In genomic region chr13:111184685-111185401, GRCh38 we compare ENCODE assay signal across 8 cellular contexts.
DNase-seq lines count a peak whose midpoint lies in the region; ATAC-seq and TF ChIP-seq lines count a peak whose summit lies in the region.

No MANE protein-coding gene starts in this region.

- H3K9me3 ChIP-seq in BE2C (no peaks in the 10 kb centered on the region), heart right ventricle (no peaks in the 10 kb centered on the region), testis (no peaks in the 10 kb centered on the region), Caco-2 (no peaks in the 10 kb centered on the region)

- peaks cover 7% of the 10 kb centered on the region for H3K4me1 Mint-ChIP-seq in Caco-2 (ENCODE audit: low read depth, unreplicated experiment)

- no peaks in the 10 kb centered on the region for H3K27me3 ChIP-seq in BE2C
- H3K27me3 ChIP-seq in heart right ventricle, result no peaks in the 10 kb centered on the region
- H3K27me3 ChIP-seq in testis, result no peaks in the 10 kb centered on the region
- H3K27me3 ChIP-seq in Caco-2 (replicated peaks; ENCODE audit: control insufficient read depth, insufficient read depth, low read length), result no peaks in the 10 kb centered on the region

- DNase-seq in BE2C (peak; percentile 34), T-helper 9 cell (peak; percentile 37), heart right ventricle (peak in 1 of 2 donors; percentile 78), testis (no peak), Caco-2 (no peak), AG20443 (ENCODE audit: low spot score) (no peak)

- ATAC-seq in GM18907 (IDR thresholded peaks at IDR 0.05; ENCODE audit: unreplicated experiment), result peak; percentile 93
- ATAC-seq in HG03064 (IDR thresholded peaks at IDR 0.05; ENCODE audit: low read depth, unreplicated experiment), result peak; percentile 87
- peak; percentile 63 to 89 (median 83) for ATAC-seq in heart right ventricle

- H3K27ac ChIP-seq in heart right ventricle, result peak overlapping the region; percentile 17 to 85 (median 76)
- H3K27ac ChIP-seq in testis, result peak overlapping the region; percentile 35 to 42

- H3K27me3 Mint-ChIP-seq in Caco-2 (ENCODE audit: insufficient read depth, unreplicated experiment), result no peaks in the 10 kb centered on the region

- H3K9me3 Mint-ChIP-seq in Caco-2 (ENCODE audit: unreplicated experiment), result no peaks in the 10 kb centered on the region

- intact Hi-C loops in heart right ventricle (cut with DNase I), result no loop called here
- intact Hi-C loops in testis (cut with DNase I; ENCODE audit: low total_unique reads), result no loop called here
- intact Hi-C loops in Caco-2 (cut with micrococcal nuclease; ENCODE audit: unreplicated experiment), result no loop called here

- H3K4me3 Mint-ChIP-seq in Caco-2 (ENCODE audit: unreplicated experiment), result no peak overlapping the region

- CTCF ChIA-PET in Caco-2 (lab: Charles Lee), result no interaction called here

- BruUV-seq in Caco-2 (replicated peaks; lab: Mats Ljungman, UMichigan), result no TSS peak

- 38 to 54% methylated on average over 15 of the region's 15 CpGs for WGBS in heart right ventricle, 2 donors
- 46 to 54% methylated on average over 11 to 15 of the region's 15 CpGs for WGBS in testis, 2 donors

- TF ChIP-seq CTCF in BE2C (IDR thresholded peaks at IDR 0.05; ENCODE audit: low read depth, low read length) (no peak), heart right ventricle (IDR thresholded peaks at IDR 0.05) (no peak), testis (IDR thresholded peaks at IDR 0.05) (no peak), Caco-2 (IDR thresholded peaks at IDR 0.05; ENCODE audit: insufficient read depth in 1 of 2, low read depth in 1 of 2, low read length in 1 of 2, severe bottlenecking in 1 of 2, unreplicated experiment in 1 of 2) (no peak)

- H3K4me3 ChIP-seq in BE2C (ENCODE audit: low read depth, low read length), result no peak overlapping the region
- H3K4me3 ChIP-seq in heart right ventricle, result peak overlapping the region in 2 of 10 donors; percentile 8 to 13
- H3K4me3 ChIP-seq in testis, result no peak overlapping the region
- H3K4me3 ChIP-seq in Caco-2 (ENCODE audit: low read depth, low read length), result no peak overlapping the region

- H3K27ac Mint-ChIP-seq in Caco-2 (ENCODE audit: unreplicated experiment), result no peak overlapping the region

- peaks cover 17% of the 10 kb centered on the region for H3K4me1 ChIP-seq in BE2C
- peaks cover 15 to 73% (median 59%) of the 10 kb centered on the region in 9 donors for H3K4me1 ChIP-seq in heart right ventricle
- H3K4me1 ChIP-seq in testis, result peaks cover 15% of the 10 kb centered on the region
- no peaks in the 10 kb centered on the region for H3K4me1 ChIP-seq in Caco-2

- POLR2A ChIA-PET in Caco-2 (lab: Charles Lee), result no interaction called here

- H3K36me3 Mint-ChIP-seq in Caco-2 (ENCODE audit: insufficient read depth, unreplicated experiment), result peaks cover 22% of the 10 kb centered on the region

- TF ChIP-seq POLR2A in testis (IDR thresholded peaks at IDR 0.05), result no peak

- H3K36me3 ChIP-seq in BE2C (no peaks in the 10 kb centered on the region; the same call in none of the 2 replicates), heart right ventricle (peaks cover 0 to 4% (median 0%) of the 10 kb centered on the region in 9 donors), testis (ENCODE audit: low read depth, missing control alignments) (no peaks in the 10 kb centered on the region), Caco-2 (ENCODE audit: control insufficient read depth, insufficient read depth, low read length) (peaks cover 2% of the 10 kb centered on the region)

Comparison
In these comparisons a context has a peak if more than half of its experiments do, and no peak if none do; other contexts are left out.
1. DNase-seq: peak in BE2C (single experiment) and T-helper 9 cell (single experiment); none in testis (single experiment), Caco-2 (0 of 2) and AG20443 (single experiment).
2. Peak in every context shown above with its lines, with median percentiles within 50 percentile points of each other: ATAC-seq.